Comparison of ENCODE assay signal across 21 cellular contexts in genomic region chr3:15221574-15222217, GRCh38.
"Had no signal": no experiment of that assay in that cellular context is flagged by ENCODE, and none has a peak within 500 bp of the region (broad histone marks: within the 10 kb centered on the region; RNA-seq: fewer than 3 reads in every experiment).

No MANE protein-coding gene starts in this region.

- ATAC-seq: T-cell, T-helper 17 cell had no signal

- DNase-seq: Karpas-422, KG1, MG63, NCI-H1092, NCI-H1105 treated with DMSO at 0.1 percent for 48 hours, NCI-H1417 treated with DMSO at 0.1 percent for 48 hours, NCI-H146, NCI-H1694 treated with DMSO at 0.1 percent for 48 hours, NCI-H1930, NCI-H2081, NCI-H2107, NCI-H226, NCI-H446, NCI-H510A, Right ventricle myocardium superior, RPMI8226, SIG-M5, SK-N-SH, SW 1271, T-cell, T-helper 17 cell had no signal
